ENCODE assay signal across 8 cellular contexts in genomic region chr2:241609859-241610793, GRCh38. TPM values are rescaled to one million over a fixed set of nuclear protein-coding genes. Genes with fewer than 3 reads are reported as not detected.
A peak's percentile ranks its signal among the peaks of the same experiment; 100 is the strongest.
DNase-seq lines count a peak whose midpoint lies in the region; ATAC-seq, FAIRE-seq and TF ChIP-seq lines count a peak whose summit lies in the region.

No MANE protein-coding gene starts in this region.

- POLR2A ChIA-PET in endothelial cell of umbilical vein (lab: Charles Lee) = no interaction called here

- peak overlapping the region; percentile 45 for H3K9ac ChIP-seq in endothelial cell of umbilical vein (replicated peaks; ENCODE audit: extremely low read depth, insufficient read depth, low read length)

- peak; percentile 74 for FAIRE-seq in endothelial cell of umbilical vein (lab: Jason Lieb, UNC)

- peaks cover 0 to 6% of the 10 kb centered on the region in 2 experiments for H3K36me3 ChIP-seq in endothelial cell of umbilical vein (ENCODE audit: control insufficient read depth in 2 of 2, extremely low read depth in 1 of 2, insufficient read depth in 2 of 2, low read length in 2 of 2)

- DNase-seq in NCI-H460 (ENCODE audit: extremely low read depth, low read depth) = peak; percentile 52
- peak; percentile 68 for DNase-seq in activated CD8-positive, alpha-beta memory T cell treated with anti-CD3 and anti-CD28 coated beads, Interleukin-2, amount 50 U/mL, for 24 hours (ENCODE audit: extremely low read depth)
- peak; percentile 83 for DNase-seq in endothelial cell of umbilical vein (ENCODE audit: low read depth, low spot score)
- peak; percentile 66 for DNase-seq in midbrain (lab: John Stamatoyannopoulos, UW)
- DNase-seq in stimulated activated CD8-positive, alpha-beta memory T cell treated with anti-CD3 and anti-CD28 coated beads, Interleukin-15, amount 100 ng/mL, for 48 hours (ENCODE audit: low read depth in 2 of 2) = peak; percentile 90 to 91
- no peak for DNase-seq in cortex of kidney (lab: John Stamatoyannopoulos, UW)

- CTCF ChIA-PET in endothelial cell of umbilical vein (lab: Charles Lee) = interaction anchor here (0.6 to 1.4 kb wide), 2 partner anchors 28 to 51 kb away, joined by 3 to 4 read pairs; partner anchors contain the start of gene ATG4B

- BruUV-seq in endothelial cell of umbilical vein (replicated peaks; lab: Mats Ljungman, UMichigan) = no TSS peak

- H3K9me3 ChIP-seq in endothelial cell of umbilical vein (replicated peaks; ENCODE audit: control insufficient read depth, insufficient read depth, low read length) = no peaks in the 10 kb centered on the region

- H2AFZ ChIP-seq in endothelial cell of umbilical vein (ENCODE audit: low read depth, low read length) = peak overlapping the region; percentile 74

- ATAC-seq in GM18517 (IDR thresholded peaks at IDR 0.05; ENCODE audit: unreplicated experiment) = peak; percentile 74
- peak; percentile 89 for ATAC-seq in HG02981 (IDR thresholded peaks at IDR 0.05; ENCODE audit: unreplicated experiment)

- H3K4me2 ChIP-seq in endothelial cell of umbilical vein (ENCODE audit: insufficient read depth, low read length) = peak overlapping the region; percentile 58

- intact Hi-C loops in endothelial cell of umbilical vein (cut with micrococcal nuclease) = loop anchor here (1.0 to 2.0 kb wide), 3 partner anchors 27 to 102 kb away; partner anchors contain the start of genes ATG4B, BOK, STK25 and THAP4

- H3K4me3 ChIP-seq in endothelial cell of umbilical vein (replicated peaks in 1 of 3; ENCODE audit: insufficient read depth in 1 of 3, low read depth in 1 of 3, low read length in 3 of 3) = peak overlapping the region; percentile 15 to 53 (median 15)

- peak overlapping the region; percentile 28 for H3K27ac ChIP-seq in endothelial cell of umbilical vein (ENCODE audit: insufficient read depth, low read depth, low read length)

- dilution Hi-C loops in endothelial cell of umbilical vein (cut with MboI; ENCODE audit: extremely low pct_ligation_motif_present, low sequenced_read_pairs) = no loop called here

- peaks cover 10% of the 10 kb centered on the region for H3K79me2 ChIP-seq in endothelial cell of umbilical vein (ENCODE audit: control insufficient read depth, insufficient read depth, low read length)

- H3K27me3 ChIP-seq in endothelial cell of umbilical vein (ENCODE audit: control insufficient read depth in 2 of 2, insufficient read depth in 2 of 2, low read length in 2 of 2) = no peaks in the 10 kb centered on the region

- H4K20me1 ChIP-seq in endothelial cell of umbilical vein (replicated peaks; ENCODE audit: control insufficient read depth, extremely low read depth, insufficient read depth, low read length) = no peaks in the 10 kb centered on the region

- TF ChIP-seq CTCF in endothelial cell of umbilical vein (IDR thresholded peaks at IDR 0.05; ENCODE audit: extremely low read depth in 1 of 2, insufficient read depth in 1 of 2, low read depth in 1 of 2, low read length in 2 of 2) = peak; percentile 62 to 67

- H3K9me1 ChIP-seq in endothelial cell of umbilical vein (replicated peaks; ENCODE audit: control insufficient read depth, extremely low read depth, insufficient read depth, low read length) = no peaks in the 10 kb centered on the region

- TF ChIP-seq POLR2A in endothelial cell of umbilical vein (IDR thresholded peaks at IDR 0.05; ENCODE audit: low read depth, low read length) = peak; percentile 35

- peaks cover 5% of the 10 kb centered on the region for H3K4me1 ChIP-seq in endothelial cell of umbilical vein (ENCODE audit: control insufficient read depth, extremely low read depth, insufficient read depth, low read length)

TF ChIP-seq in endothelial cell of umbilical vein, 7 proteins besides CTCF, POLR2A, EP300 and RAD21:
- TF ChIP-seq FOS (IDR thresholded peaks at IDR 0.05; ENCODE audit: borderline replicate concordance, insufficient read depth, low read length) = no peak
- peak; percentile 71 for TF ChIP-seq POLR2AphosphoS5 (IDR thresholded peaks at IDR 0.05; ENCODE audit: insufficient read depth, low read depth, low read length)

RNA-seq across cellular contexts. Expression of gene THAP4, which starts 26.8 kb away (rescaled TPM):
- 71.9 and 77.0 TPM in 2 replicates for total RNA-seq in NCI-H460 (2014; rRNA removed; shearing (Covaris generic))
- polyA plus RNA-seq in NCI-H460 (2014; cell fraction: nucleus; rRNA removed) = 68.3 and 81.7 TPM in 2 replicates
- 47.4 and 49.0 TPM in 2 replicates for total RNA-seq in endothelial cell of umbilical vein
- polyA plus RNA-seq in endothelial cell of umbilical vein = 45.4 and 51.2 TPM in 2 replicates
- polyA plus RNA-seq in endothelial cell of umbilical vein (2011; cell fraction: cytosol; rRNA removed) = 51.7 and 53.1 TPM in 2 replicates
- 19.6 and 25.8 TPM in 2 replicates for polyA plus RNA-seq in endothelial cell of umbilical vein (2011; cell fraction: nucleus; rRNA removed)
- 51.4 and 55.2 TPM in 2 replicates for polyA plus RNA-seq in endothelial cell of umbilical vein (2012)
- polyA minus RNA-seq in endothelial cell of umbilical vein = 21.9 and 26.8 TPM in 2 replicates
- 28.1 TPM for polyA minus RNA-seq in endothelial cell of umbilical vein (2011; cell fraction: cytosol; rRNA and poly(A)+ RNA removed)
- 7.9 and 13.3 TPM in 2 replicates for polyA minus RNA-seq in endothelial cell of umbilical vein (2011; cell fraction: nucleus; rRNA and poly(A)+ RNA removed)

RNA-seq across cellular contexts. Expression of gene ATG4B, which starts 27.4 kb away (rescaled TPM):
- 51.2 and 55.2 TPM in 2 replicates for total RNA-seq in NCI-H460 (2014; rRNA removed; shearing (Covaris generic))
- 111 and 144 TPM in 2 replicates for polyA plus RNA-seq in NCI-H460 (2014; cell fraction: nucleus; rRNA removed)
- total RNA-seq in endothelial cell of umbilical vein = 83.6 and 85.6 TPM in 2 replicates
- polyA plus RNA-seq in endothelial cell of umbilical vein = 113 and 142 TPM in 2 replicates
- 91.3 and 94.0 TPM in 2 replicates for polyA plus RNA-seq in endothelial cell of umbilical vein (2011; cell fraction: cytosol; rRNA removed)
- polyA plus RNA-seq in endothelial cell of umbilical vein (2011; cell fraction: nucleus; rRNA removed) = 287 and 314 TPM in 2 replicates
- 77.3 and 139 TPM in 2 replicates for polyA plus RNA-seq in endothelial cell of umbilical vein (2012)
- 124 and 157 TPM in 2 replicates for polyA minus RNA-seq in endothelial cell of umbilical vein
- polyA minus RNA-seq in endothelial cell of umbilical vein (2011; cell fraction: cytosol; rRNA and poly(A)+ RNA removed) = 36.5 TPM
- polyA minus RNA-seq in endothelial cell of umbilical vein (2011; cell fraction: nucleus; rRNA and poly(A)+ RNA removed) = 85.8 and 105 TPM in 2 replicates

RNA-seq across cellular contexts. Expression of gene BOK, which starts 51.6 kb away (rescaled TPM):
- total RNA-seq in NCI-H460 (2014; rRNA removed; shearing (Covaris generic)) = 8.9 and 9.8 TPM in 2 replicates
- 20.2 and 26.7 TPM in 2 replicates for polyA plus RNA-seq in NCI-H460 (2014; cell fraction: nucleus; rRNA removed)
- 52.4 and 76.0 TPM in 2 replicates for total RNA-seq in endothelial cell of umbilical vein
- polyA plus RNA-seq in endothelial cell of umbilical vein = 95.5 and 132 TPM in 2 replicates
- polyA plus RNA-seq in endothelial cell of umbilical vein (2011; cell fraction: cytosol; rRNA removed) = 53.7 and 82.1 TPM in 2 replicates
- polyA plus RNA-seq in endothelial cell of umbilical vein (2011; cell fraction: nucleus; rRNA removed) = 43.5 and 57.1 TPM in 2 replicates
- polyA plus RNA-seq in endothelial cell of umbilical vein (2012) = 42.0 and 58.4 TPM in 2 replicates
- 43.6 and 49.1 TPM in 2 replicates for polyA minus RNA-seq in endothelial cell of umbilical vein
- polyA minus RNA-seq in endothelial cell of umbilical vein (2011; cell fraction: cytosol; rRNA and poly(A)+ RNA removed) = 11.2 TPM
- polyA minus RNA-seq in endothelial cell of umbilical vein (2011; cell fraction: nucleus; rRNA and poly(A)+ RNA removed) = 10.4 and 18.2 TPM in 2 replicates
